Comparison of ENCODE assay signal across 8 cellular contexts in genomic region chr1:36420836-36421317, GRCh38. TPM values are rescaled to one million over a fixed set of nuclear protein-coding genes. Genes with fewer than 3 reads are reported as not detected.
DNase-seq lines count a peak whose midpoint lies in the region; ATAC-seq and TF ChIP-seq lines count a peak whose summit lies in the region.

No MANE protein-coding gene starts in this region.

- H3K36me3 Mint-ChIP-seq in WTC11 = no peaks in the 10 kb centered on the region

- peak; percentile 88 for TF ChIP-seq CTCF in WTC11 (IDR thresholded peaks at IDR 0.05)

- DNase-seq in Caki2 (ENCODE audit: low read depth) (peak; percentile 74), NCI-H345 (lab: John Stamatoyannopoulos, UW) (peak; percentile 62), WTC11 (ENCODE audit: low spot score) (peak; percentile 97), T47D (ENCODE audit: low read depth in 1 of 2, low spot score in 1 of 2) (peak; percentile 10 to 78), islet precursor cell (peak; percentile 95)
- peak; percentile 84 to 90 for DNase-seq in stimulated activated CD4-positive, alpha-beta T cell treated with anti-CD3 and anti-CD28 coated beads, Interleukin-15, amount 100 ng/mL, for 48 hours (ENCODE audit: low read depth in 2 of 2)

- ATAC-seq in HG02759 (IDR thresholded peaks at IDR 0.05; ENCODE audit: unreplicated experiment) (peak; percentile 65), WTC11 (peak; percentile 98), HG03442 (IDR thresholded peaks at IDR 0.05; ENCODE audit: unreplicated experiment) (no peak)

- in situ Hi-C loops in Caki2 (cut with HindIII; ENCODE audit: low pct_unique_long_range_greater_than_20kb, low sequenced_read_pairs) = no loop called here
- in situ Hi-C loops in T47D (cut with HindIII; ENCODE audit: low pct_unique_long_range_greater_than_20kb, low sequenced_read_pairs) = no loop called here

- peaks cover 11% of the 10 kb centered on the region for H3K4me1 Mint-ChIP-seq in WTC11

- H3K4me3 Mint-ChIP-seq in WTC11 = no peak overlapping the region

- H3K27ac Mint-ChIP-seq in WTC11 = peak overlapping the region; percentile 80

- CTCF ChIA-PET in WTC11 (lab: Charles Lee) = interaction anchor here (1.4 kb wide), 1 partner anchor 78 kb away, joined by 10 read pairs; no protein-coding TSS in a partner anchor

- no peaks in the 10 kb centered on the region; the same call in 1 of the 2 replicates for H3K27me3 Mint-ChIP-seq in WTC11 (ENCODE audit: low read depth)

- POLR2A ChIA-PET in WTC11 (lab: Charles Lee) = no interaction called here

- H3K9me3 Mint-ChIP-seq in WTC11 = no peaks in the 10 kb centered on the region

TF ChIP-seq in WTC11, 78 proteins besides CTCF, POLR2A, EP300 and RAD21:
- TF ChIP-seq CREB1 (CRISPR knock-in tag; IDR thresholded peaks at IDR 0.05) = no peak
- no peak for TF ChIP-seq ZNF121 (CRISPR knock-in tag; IDR thresholded peaks at IDR 0.05)
- TF ChIP-seq ZNF281 (CRISPR knock-in tag; IDR thresholded peaks at IDR 0.05) = no peak
- no peak for TF ChIP-seq NR2C2 (CRISPR knock-in tag; IDR thresholded peaks at IDR 0.05)
- no peak for TF ChIP-seq RORB (CRISPR knock-in tag; IDR thresholded peaks at IDR 0.05)
- no peak for TF ChIP-seq STAT6 (CRISPR knock-in tag; conservative IDR thresholded peaks at IDR 0.05; ENCODE audit: low read depth)
- no peak for TF ChIP-seq ZNF532 (CRISPR knock-in tag; IDR thresholded peaks at IDR 0.05; ENCODE audit: borderline replicate concordance)

RNA-seq across cellular contexts. Expression of gene LSM10, which starts 23.2 kb away (rescaled TPM):
- 25.8 and 62.3 TPM in 2 replicates for total RNA-seq in Caki2 (2014; rRNA removed; shearing (Covaris generic); ENCODE audit: low replicate concordance)
- 49.1 to 56.3 TPM (median 49.3 TPM) in 3 replicates for total RNA-seq in WTC11 (2021)

RNA-seq across cellular contexts. Expression of gene OSCP1, which starts 29.4 kb away (rescaled TPM):
- total RNA-seq in Caki2 (2014; rRNA removed; shearing (Covaris generic); ENCODE audit: low replicate concordance) = 9.1 and 16.9 TPM in 2 replicates
- total RNA-seq in WTC11 (2021) = 1.7 to 2.3 TPM (median 2.0 TPM) in 3 replicates

RNA-seq across cellular contexts. Expression of gene STK40, which starts 35.2 kb away (rescaled TPM):
- 4.0 and 6.4 TPM in 2 replicates for total RNA-seq in Caki2 (2014; rRNA removed; shearing (Covaris generic); ENCODE audit: low replicate concordance)
- total RNA-seq in WTC11 (2021) = 17.8 to 24.7 TPM (median 20.4 TPM) in 3 replicates

RNA-seq across cellular contexts. Expression of gene MRPS15, which starts 43.3 kb away (rescaled TPM):
- 88.1 and 129 TPM in 2 replicates for total RNA-seq in Caki2 (2014; rRNA removed; shearing (Covaris generic); ENCODE audit: low replicate concordance)
- total RNA-seq in WTC11 (2021) = 100.0 to 113 TPM (median 104 TPM) in 3 replicates

Comparison
In these comparisons a context has a peak if more than half of its experiments do, and no peak if none do; other contexts are left out.
1. DNase-seq: peak in every context shown above with its lines; median percentile 97 in WTC11; 95 in islet precursor cell; 87 in stimulated activated CD4-positive, alpha-beta T cell treated with anti-CD3 and anti-CD28 coated beads, Interleukin-15, amount 100 ng/mL, for 48 hours; 74 in Caki2; 62 in NCI-H345; 44 in T47D.